ENCODE assay signal across 20 cellular contexts in the genomic region with DNA sequence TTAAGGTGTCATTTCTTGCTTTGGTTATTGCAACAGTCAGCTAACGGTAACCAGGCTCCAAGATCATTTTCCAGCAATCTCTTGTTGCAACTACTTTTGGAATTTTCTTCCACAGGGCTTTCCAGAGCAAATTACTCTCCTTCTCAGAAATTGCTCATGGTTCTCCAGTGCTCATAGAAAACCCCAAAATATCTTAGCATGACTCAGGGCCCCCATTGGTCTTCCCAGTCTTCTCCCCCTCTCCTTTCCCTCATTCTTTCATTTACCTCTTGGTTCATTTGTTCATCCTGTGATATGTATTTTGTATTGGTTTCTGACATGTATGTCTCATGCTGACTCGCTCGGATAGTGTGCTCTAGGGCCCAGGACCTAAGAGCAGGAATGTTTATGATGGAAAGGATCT. TPM values are rescaled to one million over a fixed set of nuclear protein-coding genes. Genes with fewer than 3 reads are reported as not detected.
DNase-seq lines count a peak whose midpoint lies in the region; ATAC-seq and TF ChIP-seq lines count a peak whose summit lies in the region.
"Had no signal": no experiment of that assay in that cellular context is flagged by ENCODE, and none has a peak within 500 bp of the region (broad histone marks: within the 10 kb centered on the region; RNA-seq: fewer than 3 reads in every experiment).

No MANE protein-coding gene starts in this region.

- intact Hi-C loops in IMR-90 (cut with micrococcal nuclease): no loop called here
- intact Hi-C loops in adrenal gland (cut with DNase I): no loop called here

- WGBS in IMR-90 (ENCODE audit: extremely low coverage in 2 of 2, insufficient read length in 1 of 2), 2 experiments: 20% methylated on average over 1 of the region's 3 CpGs; no CpG with 5 or more reads in 1 of the 2 experiments
- WGBS in adrenal gland, 4 donors: 68 to 86% (median 83%) methylated on average over 3 of the region's 3 CpGs

- no TSS peak for BruUV-seq in IMR-90 (replicated peaks; lab: Mats Ljungman, UMichigan)

- H2BK120ac ChIP-seq in IMR-90 (ENCODE audit: low read depth, low read length): peak overlapping the region; percentile 16; the same call in 1 of the 2 replicates

- TF ChIP-seq RAD21 in IMR-90 (IDR thresholded peaks at IDR 0.05; ENCODE audit: low read length): no peak

- ATAC-seq in IMR-90 (ENCODE audit: low read depth) (peak; percentile 30), omental fat pad (ENCODE audit: low FRiP score) (peak; percentile 41), HG03571 (IDR thresholded peaks at IDR 0.05; ENCODE audit: unreplicated experiment) (no peak)
- ATAC-seq: activated T-cell treated with anti-CD3 and anti-CD28 coated beads, Interleukin-2, amount 50 U/mL, for 72 hours; CD8-positive, alpha-beta T cell; upper lobe of right lung had no signal

- no peak overlapping the region; the same call in 1 of the 2 replicates for H3K4ac ChIP-seq in IMR-90 (ENCODE audit: low read depth, low read length)

- CTCF ChIA-PET in IMR-90 (lab: Yijun Ruan, JAX): interaction anchor here (0.6 to 1.0 kb wide), 2 partner anchors 13 to 41 kb away, joined by 3 read pairs; no protein-coding TSS in a partner anchor

- dilution Hi-C loops in IMR-90 (cut with HindIII; ENCODE audit: low sequenced_read_pairs, unreplicated experiment): no loop called here

- no peak overlapping the region for H3K4me2 ChIP-seq in IMR-90 (ENCODE audit: low read depth, low read length)

- peak overlapping the region; percentile 59; the same call in 1 of the 2 replicates for H3K18ac ChIP-seq in IMR-90 (ENCODE audit: low read depth, low read length)

- H2BK5ac ChIP-seq in IMR-90 (ENCODE audit: low read depth, low read length, poor library complexity, severe bottlenecking): no peak overlapping the region

- H4K91ac ChIP-seq in IMR-90 (ENCODE audit: insufficient read depth, low read depth, low read length): no peak overlapping the region; the same call in 1 of the 2 replicates

- no peak for TF ChIP-seq CTCF in IMR-90 (conservative IDR thresholded peaks at IDR 0.05; ENCODE audit: low read depth, low read length)
- no peak for TF ChIP-seq CTCF in astrocyte of the spinal cord (IDR thresholded peaks at IDR 0.05; ENCODE audit: low read depth, low read length)
- TF ChIP-seq CTCF in omental fat pad (IDR thresholded peaks at IDR 0.05): no peak
- TF ChIP-seq CTCF in adrenal gland (IDR thresholded peaks at IDR 0.05): no peak

- 0 out of 2 replicates have a peak overlapping the region, but pooled peaks have one; percentile 31 for H2BK20ac ChIP-seq in IMR-90 (ENCODE audit: low read depth, low read length)

- H2AK9ac ChIP-seq in IMR-90 (replicated peaks; ENCODE audit: low read depth, low read length, poor library complexity): no peak overlapping the region

- H4K8ac ChIP-seq in IMR-90 (ENCODE audit: low read depth in 2 of 2, low read length in 2 of 2): 0 out of 4 replicates have a peak overlapping the region, but pooled peaks of 1 of the 2 experiments have one; percentile 0

- POLR2A ChIA-PET in IMR-90 (lab: Charles Lee; ENCODE audit: unreplicated experiment): no interaction called here

- no peak overlapping the region; the same call in 1 of the 2 replicates for H2AK5ac ChIP-seq in IMR-90 (ENCODE audit: low read depth, low read length)

- no peak overlapping the region for H2AFZ ChIP-seq in IMR-90 (replicated peaks; ENCODE audit: low read length, poor library complexity)

- H3K9me1 ChIP-seq in IMR-90 (ENCODE audit: insufficient read depth, low read length): peaks cover 14% of the 10 kb centered on the region

- H3K4me3 ChIP-seq in IMR-90 (ENCODE audit: insufficient read depth, low read depth, low read length): no peak overlapping the region
- H3K4me3 ChIP-seq in astrocyte of the spinal cord (ENCODE audit: low read depth, low read length): no peak overlapping the region
- H3K4me3 ChIP-seq in adrenal gland: no peak overlapping the region
- H3K4me3 ChIP-seq: colonic mucosa, SJSA1, upper lobe of right lung had no signal

- H3K27me3 ChIP-seq in IMR-90 (ENCODE audit: control insufficient read depth, insufficient read depth, low read length) (no peaks in the 10 kb centered on the region), adrenal gland (no peaks in the 10 kb centered on the region)
- H3K27me3 ChIP-seq: colonic mucosa, SJSA1, upper lobe of right lung had no signal

- H2BK15ac ChIP-seq in IMR-90 (ENCODE audit: low read depth, low read length): no peak overlapping the region

- TF ChIP-seq POLR2A in IMR-90 (IDR thresholded peaks at IDR 0.05; ENCODE audit: low read depth, low read length) (no peak), adrenal gland (IDR thresholded peaks at IDR 0.05) (no peak)

- H3K23ac ChIP-seq in IMR-90 (ENCODE audit: low read depth, low read length): no peak overlapping the region

- no peak overlapping the region for H3K27ac ChIP-seq in IMR-90 (ENCODE audit: insufficient read depth, low read length)
- no peak overlapping the region for H3K27ac ChIP-seq in adrenal gland
- H3K27ac ChIP-seq: colonic mucosa, SJSA1, upper lobe of right lung had no signal

- H3K36me3 ChIP-seq in IMR-90 (ENCODE audit: control insufficient read depth, insufficient read depth, low read length): no peaks in the 10 kb centered on the region
- no peaks in the 10 kb centered on the region for H3K36me3 ChIP-seq in adrenal gland (replicated peaks in 1 of 2)
- H3K36me3 ChIP-seq: colonic mucosa, SJSA1, upper lobe of right lung had no signal

- peaks cover 8 to 24% of the 10 kb centered on the region in 2 experiments for H3K79me1 ChIP-seq in IMR-90 (ENCODE audit: low read depth in 1 of 2, low read length in 2 of 2)

- in situ Hi-C loops in IMR-90 (cut with MboI; ENCODE audit: low sequenced_read_pairs): no loop called here
- in situ Hi-C loops in astrocyte of the spinal cord (cut with HindIII; ENCODE audit: low sequenced_read_pairs): no loop called here

- no peak overlapping the region for H3K9ac ChIP-seq in IMR-90 (ENCODE audit: low read depth, low read length)

- DNase-seq in AG08395 (ENCODE audit: low spot score) (peak; percentile 44), IMR-90 (peak; percentile 73), astrocyte of the spinal cord (ENCODE audit: low read depth, low spot score) (peak; percentile 31), omental fat pad (ENCODE audit: low spot score) (no peak), adrenal gland (no peak), NCI-H748 (lab: John Stamatoyannopoulos, UW; ENCODE audit: unreplicated experiment) (no peak)
- no peak for DNase-seq in NK-92 treated with Interleukin-12 subunit alpha and Interleukin-12 subunit beta, amount 100 ng/mL, for 24 hours (lab: John Stamatoyannopoulos, UW)
- DNase-seq: activated CD4-positive, CD25-positive, alpha-beta regulatory T cell treated with anti-CD3 and anti-CD28 coated beads, Interleukin-2, amount 50 U/mL, for 72 hours; activated CD8-positive, alpha-beta memory T cell treated with anti-CD3 and anti-CD28 coated beads for 24 hours; activated naive CD4-positive, alpha-beta T cell treated with anti-CD3 and anti-CD28 coated beads, Interleukin-2, amount 50 U/mL, for 16 hours; activated T-cell treated with anti-CD3 and anti-CD28 coated beads, Interleukin-2, amount 50 U/mL, for 72 hours; CD8-positive, alpha-beta T cell; colonic mucosa; naive B cell; NCI-H1417 treated with DMSO at 0.1 percent for 48 hours; NCI-H69; OCI-M1; upper lobe of right lung had no signal

- H3K56ac ChIP-seq in IMR-90 (ENCODE audit: extremely low read depth, insufficient read depth, low read length): no peak overlapping the region

- H4K20me1 ChIP-seq in IMR-90 (ENCODE audit: insufficient read depth, low read length): no peaks in the 10 kb centered on the region

- peak overlapping the region; percentile 34; the same call in 1 of the 2 replicates for H3K14ac ChIP-seq in IMR-90 (replicated peaks; ENCODE audit: low read depth, low read length)

- H3K4me1 ChIP-seq in IMR-90 (ENCODE audit: control insufficient read depth, insufficient read depth, low read length) (peaks cover 26% of the 10 kb centered on the region), adrenal gland (replicated peaks in 1 of 2) (no peaks in the 10 kb centered on the region)

- H4K5ac ChIP-seq in IMR-90 (ENCODE audit: low read depth, low read length): peak overlapping the region; percentile 18; the same call in 1 of the 2 replicates

- no peaks in the 10 kb centered on the region for H3K9me3 ChIP-seq in IMR-90 (ENCODE audit: control insufficient read depth, insufficient read depth, low read length)
- H3K9me3 ChIP-seq in adrenal gland (replicated peaks in 1 of 3): no peaks in the 10 kb centered on the region
- H3K9me3 ChIP-seq: colonic mucosa, SJSA1, upper lobe of right lung had no signal

TF ChIP-seq in IMR-90, 13 proteins besides CTCF, POLR2A, EP300 and RAD21:
- peak; percentile 79 for TF ChIP-seq CEBPB (IDR thresholded peaks at IDR 0.05; ENCODE audit: low read depth, low read length)
- TF ChIP-seq MXI1 (IDR thresholded peaks at IDR 0.05; ENCODE audit: borderline replicate concordance, low read depth, low read length): no peak
- no peak for TF ChIP-seq CHD1 (IDR thresholded peaks at IDR 0.05; ENCODE audit: low read depth, low read length)
- no peak for TF ChIP-seq RCOR1 (IDR thresholded peaks at IDR 0.05; ENCODE audit: insufficient replicate concordance, low read length)
TF ChIP-seq in IMR-90: peak in this region for 1.

RNA-seq across cellular contexts. Expression of a gene that starts 35.6 kb away (rescaled TPM):
- 9.1 and 10.3 TPM in 2 replicates for total RNA-seq in IMR-90 (2012; rRNA removed)
- 10.1 and 10.3 TPM in 2 replicates for polyA plus RNA-seq in IMR-90 (2012; rRNA removed)
- 6.8 TPM in 2 replicates for polyA plus RNA-seq in IMR-90 (2012; cell fraction: cytosol; rRNA removed)
- polyA plus RNA-seq in IMR-90 (2012; cell fraction: nucleus; rRNA removed; ENCODE audit: low replicate concordance): 5.9 and 8.3 TPM in 2 replicates
- total RNA-seq in omental fat pad: 10 to 100 TPM in 3 of 4 donors, under 1 TPM in 1; 0.63 to 92.6 (median 21.0) TPM
- 1 to 10 TPM in 2 of 8 donors, under 1 TPM in 6; 0.10 to 4.2 (median 0.42) TPM for total RNA-seq in adrenal gland
- 1 to 10 TPM in 1 of 3 donors, under 1 TPM in 2; 0.54 to 5.8 (median 0.56) TPM for polyA plus RNA-seq in adrenal gland
- total RNA-seq: CD8-positive, alpha-beta T cell had no signal

Comparison
In these comparisons a context has a peak if more than half of its experiments do, and no peak if none do; other contexts are left out.
1. DNase-seq: peak in AG08395 (single experiment), IMR-90 (single experiment) and astrocyte of the spinal cord (single experiment); none in omental fat pad (single experiment), adrenal gland (0 of 7), NK-92 treated with Interleukin-12 subunit alpha and Interleukin-12 subunit beta, amount 100 ng/mL, for 24 hours (single experiment) and NCI-H748 (single experiment).